ENCODE assay signal across 8 cellular contexts in genomic region chr17:31068291-31068690, GRCh38. TPM values are rescaled to one million over a fixed set of nuclear protein-coding genes. Genes with fewer than 3 reads are reported as not detected.
A peak's percentile ranks its signal among the peaks of the same experiment; 100 is the strongest.
DNase-seq lines count a peak whose midpoint lies in the region; ATAC-seq and TF ChIP-seq lines count a peak whose summit lies in the region.

No MANE protein-coding gene starts in this region.

- POLR2A ChIA-PET in naive thymus-derived CD4-positive, alpha-beta T cell (lab: Charles Lee): no interaction called here

- no peaks in the 10 kb centered on the region for H3F3A ChIP-seq in DOHH2 (ENCODE audit: control insufficient read depth, insufficient read depth)

- no peaks in the 10 kb centered on the region for H3K36me3 Mint-ChIP-seq in naive thymus-derived CD4-positive, alpha-beta T cell

- CTCF ChIA-PET in naive thymus-derived CD4-positive, alpha-beta T cell (lab: Charles Lee): no interaction called here

- no peaks in the 10 kb centered on the region for H3K27me3 ChIP-seq in DOHH2 (ENCODE audit: control insufficient read depth, low read length)
- H3K27me3 ChIP-seq in naive thymus-derived CD4-positive, alpha-beta T cell (ENCODE audit: control insufficient read depth in 2 of 2, insufficient read depth in 2 of 2, low read length in 2 of 2): no peaks in the 10 kb centered on the region

- no peaks in the 10 kb centered on the region for H3K36me3 ChIP-seq in DOHH2 (ENCODE audit: control insufficient read depth, low read length)
- H3K36me3 ChIP-seq in naive thymus-derived CD4-positive, alpha-beta T cell (ENCODE audit: control insufficient read depth in 2 of 3, insufficient read depth in 3 of 3, low read length in 3 of 3): no peaks in the 10 kb centered on the region

- H3K27ac Mint-ChIP-seq in naive thymus-derived CD4-positive, alpha-beta T cell: no peak overlapping the region

- no peaks in the 10 kb centered on the region for H4K20me1 ChIP-seq in DOHH2 (ENCODE audit: control insufficient read depth, insufficient read depth, low read depth, low read length)

- ATAC-seq in naive thymus-derived CD4-positive, alpha-beta T cell: peak; percentile 74

- DNase-seq in LoVo (ENCODE audit: low spot score) (peak; percentile 52), GOT3 (lab: John Stamatoyannopoulos, UW) (no peak), NCI-H446 treated with DMSO at 0.1 percent for 48 hours (lab: John Stamatoyannopoulos, UW) (no peak), AG08395 (ENCODE audit: low spot score) (no peak)
- DNase-seq in effector CD4-positive, alpha-beta T cell: peak; percentile 11
- peak in 5 of 9 donors; percentile 8 to 46 (median 17) for DNase-seq in naive thymus-derived CD4-positive, alpha-beta T cell

- H3K9me2 ChIP-seq in DOHH2 (replicated peaks; ENCODE audit: control insufficient read depth, low read length): no peaks in the 10 kb centered on the region

- no peaks in the 10 kb centered on the region for H3K9me3 Mint-ChIP-seq in naive thymus-derived CD4-positive, alpha-beta T cell

- TF ChIP-seq CTCF in DOHH2 (IDR thresholded peaks at IDR 0.05; ENCODE audit: low read depth, low read length, poor library complexity, severe bottlenecking) (peak; percentile 90), VCaP (conservative IDR thresholded peaks at IDR 0.05) (peak; percentile 41)

- H3K27ac ChIP-seq in DOHH2 (ENCODE audit: low read depth, low read length) (no peak overlapping the region), VCaP (no peak overlapping the region)
- H3K27ac ChIP-seq in naive thymus-derived CD4-positive, alpha-beta T cell (ENCODE audit: low read depth, low read length): no peak overlapping the region

- no peak overlapping the region for H3K4me3 ChIP-seq in DOHH2 (ENCODE audit: low read length)
- no peak overlapping the region for H3K4me3 ChIP-seq in naive thymus-derived CD4-positive, alpha-beta T cell (ENCODE audit: low read length)

- no peak overlapping the region for H3K4me3 Mint-ChIP-seq in naive thymus-derived CD4-positive, alpha-beta T cell

- intact Hi-C loops in naive thymus-derived CD4-positive, alpha-beta T cell (cut with micrococcal nuclease): no loop called here

- peaks cover 0 to 4% (median 0%) of the 10 kb centered on the region in 7 donors for H3K4me1 Mint-ChIP-seq in naive thymus-derived CD4-positive, alpha-beta T cell

- no peaks in the 10 kb centered on the region for H3K4me1 ChIP-seq in DOHH2 (ENCODE audit: control insufficient read depth, low read length)
- H3K4me1 ChIP-seq in naive thymus-derived CD4-positive, alpha-beta T cell (ENCODE audit: control insufficient read depth in 2 of 2, insufficient read depth in 2 of 2, low read length in 2 of 2): no peaks in the 10 kb centered on the region

- H3K27me3 Mint-ChIP-seq in naive thymus-derived CD4-positive, alpha-beta T cell: peaks cover 0 to 4% (median 0%) of the 10 kb centered on the region in 5 donors

- H3K9me3 ChIP-seq in DOHH2 (ENCODE audit: control insufficient read depth, insufficient read depth, low read length): no peaks in the 10 kb centered on the region
- H3K9me3 ChIP-seq in naive thymus-derived CD4-positive, alpha-beta T cell (ENCODE audit: control insufficient read depth in 2 of 3, low read length in 3 of 3): no peaks in the 10 kb centered on the region

- no peaks in the 10 kb centered on the region for H3K79me2 ChIP-seq in DOHH2 (ENCODE audit: control insufficient read depth, low read length)

- H3K4me2 ChIP-seq in DOHH2 (ENCODE audit: low read length): no peak overlapping the region

RNA-seq across cellular contexts. Expression of gene NF1, which starts 26.5 kb away (rescaled TPM):
- 10 to 100 TPM; 18.8 to 32.4 (median 21.2) TPM for total RNA-seq in naive thymus-derived CD4-positive, alpha-beta T cell
- polyA plus RNA-seq in naive thymus-derived CD4-positive, alpha-beta T cell: 10 to 100 TPM; 12.5 to 12.7 TPM

Comparison
In these comparisons a context has a peak if more than half of its experiments do, and no peak if none do; other contexts are left out.
1. DNase-seq: peak in LoVo (single experiment), effector CD4-positive, alpha-beta T cell (single experiment) and naive thymus-derived CD4-positive, alpha-beta T cell (5 of 9); none in GOT3 (single experiment), NCI-H446 treated with DMSO at 0.1 percent for 48 hours (single experiment) and AG08395 (single experiment).